In genomic region chr11:110347660-110348059, GRCh38 we compare ENCODE assay signal across 17 cellular contexts.
"Had no signal": no experiment of that assay in that cellular context is flagged by ENCODE, and none has a peak within 500 bp of the region (broad histone marks: within the 10 kb centered on the region; RNA-seq: fewer than 3 reads in every experiment).

No MANE protein-coding gene starts in this region.

- DNase-seq: activated T-cell treated with anti-CD3 and anti-CD28 coated beads, Interleukin-2, amount 50 U/mL, for 4 hours; kidney; nephron progenitor cell; nucleus accumbens; Right ventricle myocardium superior; stimulated activated CD4-positive, alpha-beta T cell treated with anti-CD3 and anti-CD28 coated beads, Interleukin-12 subunit alpha, Interleukin-12 subunit beta, amount 100 ng/mL, for 4 hours; stimulated activated CD4-positive, alpha-beta T cell treated with anti-CD3 and anti-CD28 coated beads, Interleukin-1b, Interleukin-23, amount 100 ng/mL, for 48 hours; stimulated activated CD8-positive, alpha-beta memory T cell treated with anti-CD3 and anti-CD28 coated beads, Interleukin-4, amount 100 ng/mL, for 48 hours; stimulated activated naive CD4-positive, alpha-beta T cell treated with Interleukin-2 at 50 U/mL for 16 hours; WERI-Rb-1 had no signal

- H3K27me3 Mint-ChIP-seq: type B pancreatic cell had no signal

- H3K36me3 ChIP-seq: breast epithelium, suprapubic skin, WERI-Rb-1 had no signal

- H3K4me1 ChIP-seq: breast epithelium, foreskin keratinocyte had no signal

- H3K27me3 ChIP-seq: breast epithelium, foreskin keratinocyte, suprapubic skin had no signal

- H3K4me3 ChIP-seq: breast epithelium, coronary artery, lung, suprapubic skin had no signal

- H3K9me3 ChIP-seq: breast epithelium, suprapubic skin had no signal

- ATAC-seq: activated T-cell treated with anti-CD3 and anti-CD28 coated beads, Interleukin-2, amount 50 U/mL, for 4 hours; foreskin keratinocyte; left lobe of liver had no signal

- H3K4me3 Mint-ChIP-seq: nephron progenitor cell, type B pancreatic cell had no signal

- H3K27ac Mint-ChIP-seq: nephron progenitor cell had no signal

- H3K36me3 Mint-ChIP-seq: type B pancreatic cell had no signal

- H3K27ac ChIP-seq: breast epithelium, coronary artery, foreskin keratinocyte, suprapubic skin, WERI-Rb-1 had no signal
